1 cellular context compared by ENCODE assay signal in genomic region chr1:25572708-25573590, GRCh38.
TF ChIP-seq lines count a peak whose summit lies in the region.

No MANE protein-coding gene starts in this region.

TF ChIP-seq in GM12878, 131 proteins besides CTCF, POLR2A, EP300 and RAD21 (continued from another document):
- TF ChIP-seq MEF2B (IDR thresholded peaks at IDR 0.05; ENCODE audit: partially characterized antibody, poor library complexity, severe bottlenecking): no peak
- peak; percentile 34; the same call in 1 of the 2 replicates for TF ChIP-seq SMC3 (IDR thresholded peaks at IDR 0.05; ENCODE audit: borderline replicate concordance, low read length)
- no peak for TF ChIP-seq MAX (IDR thresholded peaks at IDR 0.05; ENCODE audit: low read depth, low read length)
- no peak for TF ChIP-seq SREBF2 (IDR thresholded peaks at IDR 0.05; ENCODE audit: low read length)
TF ChIP-seq in GM12878: peak in this region for 1.
